Comparison of ENCODE assay signal across 12 cellular contexts in genomic region chr20:38827770-38828281, GRCh38. TPM values are rescaled to one million over a fixed set of nuclear protein-coding genes. Genes with fewer than 3 reads are reported as not detected.
A peak's percentile ranks its signal among the peaks of the same experiment; 100 is the strongest.
DNase-seq lines count a peak whose midpoint lies in the region; ATAC-seq and TF ChIP-seq lines count a peak whose summit lies in the region.
"Had no signal": no experiment of that assay in that cellular context is flagged by ENCODE, and none has a peak within 500 bp of the region (broad histone marks: within the 10 kb centered on the region; RNA-seq: fewer than 3 reads in every experiment).

No MANE protein-coding gene starts in this region.

- peak overlapping the region; percentile 93 for H3K27ac Mint-ChIP-seq in activated T-cell treated with anti-CD3 and anti-CD28 coated beads, Interleukin-2, amount 50 U/mL, for 24 hours
- H3K27ac Mint-ChIP-seq in activated CD8-positive, alpha-beta T cell treated with anti-CD3 and anti-CD28 coated beads for 36 hours = peak overlapping the region; percentile 79
- peak overlapping the region; percentile 90 for H3K27ac Mint-ChIP-seq in stimulated activated naive B cell treated with anti-CD40 and anti-IgM and Interleukin-4, amounts not matched to agents 10 μg/mL and 1 μg/mL and 100 μg/mL, for 72 hours
- no peak overlapping the region for H3K27ac Mint-ChIP-seq in nephron progenitor cell

- H3K36me3 Mint-ChIP-seq in activated T-cell treated with anti-CD3 and anti-CD28 coated beads, Interleukin-2, amount 50 U/mL, for 24 hours (ENCODE audit: low read depth) = peaks cover 96% of the 10 kb centered on the region
- peaks cover 81% of the 10 kb centered on the region for H3K36me3 Mint-ChIP-seq in activated CD8-positive, alpha-beta T cell treated with anti-CD3 and anti-CD28 coated beads for 36 hours (ENCODE audit: low read depth)
- H3K36me3 Mint-ChIP-seq in stimulated activated naive B cell treated with anti-CD40 and anti-IgM and Interleukin-4, amounts not matched to agents 10 μg/mL and 1 μg/mL and 100 μg/mL, for 72 hours = peaks cover 48 to 78% of the 10 kb centered on the region in 2 donors
- H3K36me3 Mint-ChIP-seq in nephron progenitor cell (ENCODE audit: low read depth) = no peaks in the 10 kb centered on the region

- ATAC-seq in activated CD8-positive, alpha-beta T cell treated with anti-CD3 and anti-CD28 coated beads for 36 hours = peak; percentile 42
- peak in 1 of 2 donors; percentile 17 for ATAC-seq in stimulated activated naive B cell treated with anti-CD40 and anti-IgM and Interleukin-4, amounts not matched to agents 10 μg/mL and 1 μg/mL and 100 μg/mL, for 72 hours (replicated peaks)
- ATAC-seq: body of pancreas had no signal

- DNase-seq in activated T-cell treated with anti-CD3 and anti-CD28 coated beads, Interleukin-2, amount 50 U/mL, for 24 hours = no peak
- no peak for DNase-seq in activated T-cell treated with anti-CD3 and anti-CD28 coated beads, Interleukin-2, amount 50 U/mL, for 1 hour
- DNase-seq in activated CD8-positive, alpha-beta T cell treated with anti-CD3 and anti-CD28 coated beads for 36 hours = no peak
- DNase-seq in fibroblast of pulmonary artery (ENCODE audit: low read depth) (peak; percentile 67), nephron progenitor cell (no peak), amniotic stem cell (lab: John Stamatoyannopoulos, UW) (no peak), SIG-M5 treated with dmso at 0.1 percent for 504 hours (lab: John Stamatoyannopoulos, UW; ENCODE audit: unreplicated experiment) (no peak)
- DNase-seq in stimulated activated naive B cell treated with anti-CD40 and anti-IgM and Interleukin-4, amounts not matched to agents 10 μg/mL and 1 μg/mL and 100 μg/mL, for 72 hours = no peak
- DNase-seq: body of pancreas, kidney glomerular epithelial cell, NCI-H1048, NCI-H2227 treated with DMSO at 0.1 percent for 48 hours had no signal

- POLR2A ChIA-PET in activated CD8-positive, alpha-beta T cell treated with anti-CD3 and anti-CD28 coated beads for 36 hours (lab: Charles Lee) = interaction anchor here (0.8 to 2.6 kb wide), 6 partner anchors 12 to 47 kb away, joined by 3 to 11 read pairs (median 4); no protein-coding TSS in a partner anchor

- peak overlapping the region; percentile 44 for H3K4me3 Mint-ChIP-seq in activated T-cell treated with anti-CD3 and anti-CD28 coated beads, Interleukin-2, amount 50 U/mL, for 24 hours
- H3K4me3 Mint-ChIP-seq in activated CD8-positive, alpha-beta T cell treated with anti-CD3 and anti-CD28 coated beads for 36 hours = no peak overlapping the region
- peak overlapping the region in 1 of 2 donors; percentile 18 for H3K4me3 Mint-ChIP-seq in stimulated activated naive B cell treated with anti-CD40 and anti-IgM and Interleukin-4, amounts not matched to agents 10 μg/mL and 1 μg/mL and 100 μg/mL, for 72 hours
- no peak overlapping the region for H3K4me3 Mint-ChIP-seq in nephron progenitor cell

- CTCF ChIA-PET in activated CD8-positive, alpha-beta T cell treated with anti-CD3 and anti-CD28 coated beads for 36 hours (lab: Charles Lee) = interaction anchor here (1.2 kb wide), 1 partner anchor 37 kb away, joined by 4 read pairs; no protein-coding TSS in a partner anchor

- no peaks in the 10 kb centered on the region for H3K27me3 Mint-ChIP-seq in activated T-cell treated with anti-CD3 and anti-CD28 coated beads, Interleukin-2, amount 50 U/mL, for 24 hours
- H3K27me3 Mint-ChIP-seq in activated CD8-positive, alpha-beta T cell treated with anti-CD3 and anti-CD28 coated beads for 36 hours = no peaks in the 10 kb centered on the region
- no peaks in the 10 kb centered on the region for H3K27me3 Mint-ChIP-seq in stimulated activated naive B cell treated with anti-CD40 and anti-IgM and Interleukin-4, amounts not matched to agents 10 μg/mL and 1 μg/mL and 100 μg/mL, for 72 hours
- H3K27me3 Mint-ChIP-seq in nephron progenitor cell (ENCODE audit: low read depth, poor library complexity) = peaks cover 11% of the 10 kb centered on the region

- peaks cover 97% of the 10 kb centered on the region for H3K4me1 Mint-ChIP-seq in activated T-cell treated with anti-CD3 and anti-CD28 coated beads, Interleukin-2, amount 50 U/mL, for 24 hours (ENCODE audit: low read depth)
- H3K4me1 Mint-ChIP-seq in activated CD8-positive, alpha-beta T cell treated with anti-CD3 and anti-CD28 coated beads for 36 hours (ENCODE audit: low read depth) = peaks cover 86% of the 10 kb centered on the region
- H3K4me1 Mint-ChIP-seq in stimulated activated naive B cell treated with anti-CD40 and anti-IgM and Interleukin-4, amounts not matched to agents 10 μg/mL and 1 μg/mL and 100 μg/mL, for 72 hours = peaks cover 56 to 96% of the 10 kb centered on the region in 2 donors
- peaks cover 52% of the 10 kb centered on the region for H3K4me1 Mint-ChIP-seq in nephron progenitor cell

- H3K9me3 Mint-ChIP-seq in activated T-cell treated with anti-CD3 and anti-CD28 coated beads, Interleukin-2, amount 50 U/mL, for 24 hours = no peaks in the 10 kb centered on the region
- H3K9me3 Mint-ChIP-seq in activated CD8-positive, alpha-beta T cell treated with anti-CD3 and anti-CD28 coated beads for 36 hours = no peaks in the 10 kb centered on the region
- no peaks in the 10 kb centered on the region for H3K9me3 Mint-ChIP-seq in stimulated activated naive B cell treated with anti-CD40 and anti-IgM and Interleukin-4, amounts not matched to agents 10 μg/mL and 1 μg/mL and 100 μg/mL, for 72 hours
- H3K9me3 Mint-ChIP-seq in nephron progenitor cell = no peaks in the 10 kb centered on the region

- H3K4me3 ChIP-seq in fibroblast of pulmonary artery (replicated peaks; ENCODE audit: low read depth, low read length) = no peak overlapping the region
- H3K4me3 ChIP-seq: body of pancreas had no signal

- intact Hi-C loops in activated CD8-positive, alpha-beta T cell treated with anti-CD3 and anti-CD28 coated beads for 36 hours (cut with micrococcal nuclease) = no loop called here

- TF ChIP-seq CTCF in activated CD8-positive, alpha-beta T cell treated with anti-CD3 and anti-CD28 coated beads for 36 hours (IDR thresholded peaks at IDR 0.05) = no peak
- no peak for TF ChIP-seq CTCF in fibroblast of pulmonary artery (IDR thresholded peaks at IDR 0.05; ENCODE audit: low read length, missing control alignments)
- TF ChIP-seq CTCF in nephron progenitor cell (IDR thresholded peaks at IDR 0.05) = no peak

RNA-seq across cellular contexts. Expression of gene PPP1R16B, which starts 22.3 kb away (rescaled TPM):
- total RNA-seq in activated CD8-positive, alpha-beta T cell treated with anti-CD3 and anti-CD28 coated beads for 36 hours = 10 to 100 TPM; 74.9 to 81.4 TPM
